In the genomic region with DNA sequence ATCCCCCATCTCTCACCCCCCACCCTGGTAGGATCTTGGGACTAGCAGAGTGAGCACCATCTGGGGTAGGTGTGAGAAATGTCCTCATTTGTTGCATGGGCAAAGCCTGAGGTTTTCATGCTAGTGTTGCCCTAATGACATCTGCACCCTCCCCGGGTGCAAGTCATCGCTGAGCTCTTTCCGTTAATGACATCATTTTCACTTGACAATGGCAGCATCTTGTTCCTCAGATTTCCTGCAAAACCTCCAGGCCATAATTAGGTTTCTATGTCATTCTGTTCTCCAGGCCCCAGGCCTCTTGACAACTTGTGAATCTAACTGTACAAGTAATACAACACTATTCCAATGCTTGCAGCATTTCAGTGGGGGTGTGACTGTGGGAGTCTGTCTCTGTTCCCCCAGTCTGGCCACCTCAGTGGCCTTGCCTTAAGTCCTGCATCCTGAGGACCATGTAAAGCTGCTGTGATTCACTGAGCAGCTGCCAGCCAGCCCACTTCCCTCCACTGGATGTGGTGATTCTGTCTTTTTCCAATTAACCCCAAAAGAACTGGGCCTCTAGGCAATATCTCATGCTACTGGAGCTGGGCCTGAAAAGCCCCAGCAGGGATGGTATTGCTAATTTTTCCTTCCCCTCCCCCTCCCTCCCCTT, we compare ENCODE assay signal across 2 cellular contexts.
TF ChIP-seq lines count a peak whose summit lies in the region.

No MANE protein-coding gene starts in this region.

TF ChIP-seq in HepG2, 621 proteins besides CTCF, POLR2A, EP300 and RAD21:
- TF ChIP-seq NR2F6 (IDR thresholded peaks at IDR 0.05) (no peak), NR2F6 (CRISPR knock-in tag; IDR thresholded peaks at IDR 0.05) (no peak), PCBP2 (optimal IDR thresholded peaks at IDR 0.05; ENCODE audit: low read depth, low read length, poor library complexity, severe bottlenecking) (peak; percentile 46), ATF7 (IDR thresholded peaks at IDR 0.05) (peak; percentile 40; the same call in 1 of the 2 replicates), ATF7 (CRISPR knock-in tag; IDR thresholded peaks at IDR 0.05) (no peak)

TF ChIP-seq in endothelial cell of umbilical vein, 7 proteins besides CTCF, POLR2A, EP300 and RAD21:
- no peak for TF ChIP-seq MYC (IDR thresholded peaks at IDR 0.05; ENCODE audit: low read depth, low read length)
- peak; percentile 51 for TF ChIP-seq JUN (IDR thresholded peaks at IDR 0.05; ENCODE audit: borderline replicate concordance, insufficient read depth, insufficient read length, low read depth)
- peak; percentile 29 for TF ChIP-seq FOS (IDR thresholded peaks at IDR 0.05; ENCODE audit: borderline replicate concordance, insufficient read depth, low read length)
